ENCODE assay signal across 29 cellular contexts in genomic region chr16:30780021-30780420, GRCh38.
"Had no signal": no experiment of that assay in that cellular context is flagged by ENCODE, and none has a peak within 500 bp of the region (broad histone marks: within the 10 kb centered on the region; RNA-seq: fewer than 3 reads in every experiment).

No MANE protein-coding gene starts in this region.

- FAIRE-seq: TTC549 had no signal

- H3K27ac Mint-ChIP-seq: activated naive CD4-positive, alpha-beta T cell treated with anti-CD3 and anti-CD28 coated beads for 36 hours; activated naive CD8-positive, alpha-beta T cell treated with anti-CD3 and anti-CD28 coated beads, Interleukin-2, amount 10 ng/mL, durations not matched to agents 7 days and 5 days; immature natural killer cell; natural killer cell had no signal

- H3K27ac ChIP-seq: breast epithelium, foreskin keratinocyte, heart left ventricle, lower lobe of right lung, spleen, transverse colon, WERI-Rb-1 had no signal

- H3K27me3 ChIP-seq: breast epithelium, esophagus muscularis mucosa, foreskin keratinocyte, heart left ventricle, left lung, transverse colon had no signal

- DNase-seq: activated CD4-positive, alpha-beta T cell treated with anti-CD3 and anti-CD28 coated beads for 48 hours; activated CD4-positive, alpha-beta T cell treated with anti-CD3 and anti-CD28 coated beads, Interleukin-2, amount 50 U/mL, for 48 hours; activated CD8-positive, alpha-beta memory T cell treated with anti-CD3 and anti-CD28 coated beads for 24 hours; activated effector memory CD4-positive, alpha-beta T cell treated with Interleukin-2 at 50 U/mL for 16 hours; activated naive CD4-positive, alpha-beta T cell treated with anti-CD3 and anti-CD28 coated beads for 36 hours; activated naive CD8-positive, alpha-beta T cell treated with anti-CD3 and anti-CD28 coated beads, Interleukin-2, amount 10 ng/mL, durations not matched to agents 7 days and 5 days; amniotic stem cell; effector CD4-positive, alpha-beta T cell; foreskin keratinocyte; immature natural killer cell; lower lobe of right lung; mesenchymal stem cell; natural killer cell; nucleus accumbens; spleen; stimulated activated naive CD4-positive, alpha-beta T cell; T-helper 1 cell; T-helper 9 cell; transverse colon; WERI-Rb-1 had no signal

- ATAC-seq: activated CD4-positive, CD25-positive, alpha-beta regulatory T cell treated with anti-CD3 and anti-CD28 coated beads, Interleukin-2, amount 50 U/mL, for 24 hours; foreskin keratinocyte; heart left ventricle; left lung; lower lobe of right lung; natural killer cell; right cardiac atrium had no signal

- H3K4me3 ChIP-seq: breast epithelium, esophagus muscularis mucosa, heart left ventricle, left lung, lower lobe of right lung, spleen, transverse colon had no signal

- H3K9me3 ChIP-seq: breast epithelium, esophagus muscularis mucosa, heart left ventricle, left lung, lower lobe of right lung, spleen, transverse colon had no signal

- H3K4me3 Mint-ChIP-seq: activated naive CD4-positive, alpha-beta T cell treated with anti-CD3 and anti-CD28 coated beads for 36 hours; activated naive CD8-positive, alpha-beta T cell treated with anti-CD3 and anti-CD28 coated beads, Interleukin-2, amount 10 ng/mL, durations not matched to agents 7 days and 5 days; central memory CD8-positive, alpha-beta T cell; dendritic cell treated with granulocyte-macrophage colony-stimulating factor and Interleukin-4, amounts not matched to agents 40 ng/mL and 50 ng/mL, for 4 days; immature natural killer cell; natural killer cell had no signal

- H3K9me3 Mint-ChIP-seq: activated naive CD4-positive, alpha-beta T cell treated with anti-CD3 and anti-CD28 coated beads for 36 hours; activated naive CD8-positive, alpha-beta T cell treated with anti-CD3 and anti-CD28 coated beads, Interleukin-2, amount 10 ng/mL, durations not matched to agents 7 days and 5 days; central memory CD8-positive, alpha-beta T cell; dendritic cell treated with granulocyte-macrophage colony-stimulating factor and Interleukin-4, amounts not matched to agents 40 ng/mL and 50 ng/mL, for 4 days; immature natural killer cell; natural killer cell had no signal

- H3K4me1 ChIP-seq: breast epithelium, foreskin keratinocyte had no signal

- H3K36me3 Mint-ChIP-seq: activated naive CD8-positive, alpha-beta T cell treated with anti-CD3 and anti-CD28 coated beads, Interleukin-2, amount 10 ng/mL, durations not matched to agents 7 days and 5 days; natural killer cell had no signal

- H3K27me3 Mint-ChIP-seq: activated naive CD8-positive, alpha-beta T cell treated with anti-CD3 and anti-CD28 coated beads, Interleukin-2, amount 10 ng/mL, durations not matched to agents 7 days and 5 days; dendritic cell treated with granulocyte-macrophage colony-stimulating factor and Interleukin-4, amounts not matched to agents 40 ng/mL and 50 ng/mL, for 4 days had no signal
